8 cellular contexts compared by ENCODE assay signal in the genomic region with DNA sequence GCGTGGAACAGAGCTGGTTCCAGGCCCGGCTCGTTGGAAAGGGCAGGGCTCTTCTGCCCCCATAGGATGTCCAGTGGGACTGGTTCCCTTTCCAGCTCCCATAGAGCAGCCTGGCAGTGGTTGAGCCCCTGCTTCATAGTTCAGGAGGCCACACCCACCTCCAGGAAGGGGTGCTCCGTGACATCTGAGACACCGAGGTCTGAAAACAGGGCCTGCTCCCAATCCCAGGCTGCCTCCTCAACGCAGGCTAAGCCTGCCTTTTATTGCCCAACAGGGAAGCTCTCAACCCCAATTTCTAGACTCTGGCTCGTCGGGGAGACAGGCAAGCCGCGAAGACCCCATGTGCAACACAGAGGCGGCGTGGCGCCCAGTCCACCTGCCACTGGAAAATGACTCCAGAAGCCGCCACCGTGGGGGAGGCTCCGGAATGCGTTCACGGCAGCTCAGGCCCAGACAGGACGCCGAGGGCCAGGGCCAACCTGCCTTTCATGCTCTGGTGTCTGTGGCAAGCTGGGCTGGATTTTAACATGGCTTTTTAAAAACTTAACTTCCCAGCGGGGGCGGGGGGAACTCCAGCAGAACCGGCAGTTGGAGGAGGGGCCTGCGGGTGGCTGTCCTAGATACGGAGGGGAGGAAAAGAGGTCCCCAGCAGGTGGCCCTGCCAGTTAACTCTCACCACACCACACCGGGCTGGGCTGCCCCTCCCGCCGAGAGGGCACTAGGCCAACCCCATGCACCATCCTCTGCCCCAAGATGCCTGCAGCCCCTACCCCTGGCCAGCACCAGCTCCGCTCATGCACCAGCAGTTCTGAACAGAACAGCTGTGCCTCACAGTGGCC. TPM values are rescaled to one million over a fixed set of nuclear protein-coding genes. Genes with fewer than 3 reads are reported as not detected.
DNase-seq lines count a peak whose midpoint lies in the region; ATAC-seq and TF ChIP-seq lines count a peak whose summit lies in the region.

No MANE protein-coding gene starts in this region.

- H3K4me3 ChIP-seq in HEK293 (ENCODE audit: low read depth, low read length) = no peak overlapping the region

- peak; percentile 39 for TF ChIP-seq POLR2A in erythroblast (IDR thresholded peaks at IDR 0.05; ENCODE audit: low read length)

- H3K9me3 Mint-ChIP-seq in activated CD8-positive, alpha-beta T cell treated with anti-CD3 and anti-CD28 coated beads for 36 hours = no peaks in the 10 kb centered on the region

- no peaks in the 10 kb centered on the region for H3K9me3 ChIP-seq in HEK293 (ENCODE audit: control insufficient read depth, insufficient read depth, low read depth, low read length)

- H3K4me1 ChIP-seq in HEK293 (ENCODE audit: control insufficient read depth, insufficient read depth, low read length) = no peaks in the 10 kb centered on the region

- CTCF ChIA-PET in HEK293 (lab: Yijun Ruan, JAX) = interaction anchor here (2.1 kb wide), 1 partner anchor 38 kb away, joined by 5 read pairs; no protein-coding TSS in a partner anchor
- CTCF ChIA-PET in activated CD8-positive, alpha-beta T cell treated with anti-CD3 and anti-CD28 coated beads for 36 hours (lab: Charles Lee) = interaction anchor here (1.0 kb wide), 1 partner anchor 104 kb away, joined by 5 read pairs; a partner anchor contains a TSS

- POLR2A ChIA-PET in HEK293 (lab: Yijun Ruan, JAX) = no interaction called here
- POLR2A ChIA-PET in activated CD8-positive, alpha-beta T cell treated with anti-CD3 and anti-CD28 coated beads for 36 hours (lab: Charles Lee) = interaction anchor here (0.7 to 1.6 kb wide), 4 partner anchors 10 to 33 kb away, joined by 3 to 5 read pairs (median 4); no protein-coding TSS in a partner anchor

- peaks cover 36% of the 10 kb centered on the region for H3K36me3 Mint-ChIP-seq in activated CD8-positive, alpha-beta T cell treated with anti-CD3 and anti-CD28 coated beads for 36 hours (ENCODE audit: low read depth)

- H3K4me3 Mint-ChIP-seq in activated CD8-positive, alpha-beta T cell treated with anti-CD3 and anti-CD28 coated beads for 36 hours = peak overlapping the region; percentile 31

- H3K27ac ChIP-seq in HEK293 (ENCODE audit: extremely low read depth, low read depth, low read length) = no peak overlapping the region

- H3K36me3 ChIP-seq in HEK293 (ENCODE audit: control insufficient read depth in 2 of 2, insufficient read depth in 1 of 2, low read length in 2 of 2) = peaks cover 3 to 71% of the 10 kb centered on the region in 2 experiments; a peak in 2 of 3 replicates

- ATAC-seq in activated CD8-positive, alpha-beta T cell treated with anti-CD3 and anti-CD28 coated beads for 36 hours = peak; percentile 84
- ATAC-seq in GM18873 (IDR thresholded peaks at IDR 0.05; ENCODE audit: low FRiP score, unreplicated experiment) (no peak), omental fat pad (ENCODE audit: low FRiP score) (no peak)

- peak overlapping the region; percentile 78 for H3K27ac Mint-ChIP-seq in activated CD8-positive, alpha-beta T cell treated with anti-CD3 and anti-CD28 coated beads for 36 hours

- DNase-seq in activated CD8-positive, alpha-beta T cell treated with anti-CD3 and anti-CD28 coated beads for 36 hours = peak; percentile 84
- DNase-seq in erythroblast (lab: John Stamatoyannopoulos, UW) (peak; percentile 80 to 89), posterior vena cava (ENCODE audit: low spot score) (peak; percentile 83), mucosa of gallbladder (ENCODE audit: low spot score) (no peak), GOT3 (lab: John Stamatoyannopoulos, UW) (no peak), omental fat pad (ENCODE audit: low spot score) (no peak)

- H3K4me1 Mint-ChIP-seq in activated CD8-positive, alpha-beta T cell treated with anti-CD3 and anti-CD28 coated beads for 36 hours (ENCODE audit: low read depth) = peaks cover 20% of the 10 kb centered on the region

- intact Hi-C loops in activated CD8-positive, alpha-beta T cell treated with anti-CD3 and anti-CD28 coated beads for 36 hours (cut with micrococcal nuclease) = no loop called here
- intact Hi-C loops in posterior vena cava (cut with DNase I) = loop anchor here in 1 of 2 donors (10.0 kb wide), 2 partner anchors 441 to 541 kb away; no protein-coding TSS in a partner anchor

- TF ChIP-seq CTCF in HEK293 (tag by site-specific recombination; IDR thresholded peaks at IDR 0.05) = no peak
- no peak for TF ChIP-seq CTCF in activated CD8-positive, alpha-beta T cell treated with anti-CD3 and anti-CD28 coated beads for 36 hours (IDR thresholded peaks at IDR 0.05)
- no peak for TF ChIP-seq CTCF in omental fat pad (IDR thresholded peaks at IDR 0.05)

- H3K27me3 Mint-ChIP-seq in activated CD8-positive, alpha-beta T cell treated with anti-CD3 and anti-CD28 coated beads for 36 hours = no peaks in the 10 kb centered on the region

TF ChIP-seq in HEK293, 187 proteins besides CTCF, POLR2A, EP300 and RAD21 (continues in another document):
- TF ChIP-seq ZNF292 (tag by site-specific recombination; IDR thresholded peaks at IDR 0.05; ENCODE audit: borderline replicate concordance, low read depth) = no peak
- TF ChIP-seq, protein P1, sequence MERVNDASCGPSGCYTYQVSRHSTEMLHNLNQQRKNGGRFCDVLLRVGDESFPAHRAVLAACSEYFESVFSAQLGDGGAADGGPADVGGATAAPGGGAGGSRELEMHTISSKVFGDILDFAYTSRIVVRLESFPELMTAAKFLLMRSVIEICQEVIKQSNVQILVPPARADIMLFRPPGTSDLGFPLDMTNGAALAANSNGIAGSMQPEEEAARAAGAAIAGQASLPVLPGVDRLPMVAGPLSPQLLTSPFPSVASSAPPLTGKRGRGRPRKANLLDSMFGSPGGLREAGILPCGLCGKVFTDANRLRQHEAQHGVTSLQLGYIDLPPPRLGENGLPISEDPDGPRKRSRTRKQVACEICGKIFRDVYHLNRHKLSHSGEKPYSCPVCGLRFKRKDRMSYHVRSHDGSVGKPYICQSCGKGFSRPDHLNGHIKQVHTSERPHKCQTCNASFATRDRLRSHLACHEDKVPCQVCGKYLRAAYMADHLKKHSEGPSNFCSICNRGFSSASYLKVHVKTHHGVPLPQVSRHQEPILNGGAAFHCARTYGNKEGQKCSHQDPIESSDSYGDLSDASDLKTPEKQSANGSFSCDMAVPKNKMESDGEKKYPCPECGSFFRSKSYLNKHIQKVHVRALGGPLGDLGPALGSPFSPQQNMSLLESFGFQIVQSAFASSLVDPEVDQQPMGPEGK (tag by site-specific recombination; IDR thresholded peaks at IDR 0.05) = 0 out of 2 replicates have a peak, but pooled peaks have one; percentile 16
- no peak for TF ChIP-seq KLF16 (tag by site-specific recombination; IDR thresholded peaks at IDR 0.05)
- 0 out of 2 replicates have a peak, but pooled peaks have one; percentile 8 for TF ChIP-seq EGR2 (tag by site-specific recombination; IDR thresholded peaks at IDR 0.05; ENCODE audit: low read depth)
- TF ChIP-seq, protein P2, sequence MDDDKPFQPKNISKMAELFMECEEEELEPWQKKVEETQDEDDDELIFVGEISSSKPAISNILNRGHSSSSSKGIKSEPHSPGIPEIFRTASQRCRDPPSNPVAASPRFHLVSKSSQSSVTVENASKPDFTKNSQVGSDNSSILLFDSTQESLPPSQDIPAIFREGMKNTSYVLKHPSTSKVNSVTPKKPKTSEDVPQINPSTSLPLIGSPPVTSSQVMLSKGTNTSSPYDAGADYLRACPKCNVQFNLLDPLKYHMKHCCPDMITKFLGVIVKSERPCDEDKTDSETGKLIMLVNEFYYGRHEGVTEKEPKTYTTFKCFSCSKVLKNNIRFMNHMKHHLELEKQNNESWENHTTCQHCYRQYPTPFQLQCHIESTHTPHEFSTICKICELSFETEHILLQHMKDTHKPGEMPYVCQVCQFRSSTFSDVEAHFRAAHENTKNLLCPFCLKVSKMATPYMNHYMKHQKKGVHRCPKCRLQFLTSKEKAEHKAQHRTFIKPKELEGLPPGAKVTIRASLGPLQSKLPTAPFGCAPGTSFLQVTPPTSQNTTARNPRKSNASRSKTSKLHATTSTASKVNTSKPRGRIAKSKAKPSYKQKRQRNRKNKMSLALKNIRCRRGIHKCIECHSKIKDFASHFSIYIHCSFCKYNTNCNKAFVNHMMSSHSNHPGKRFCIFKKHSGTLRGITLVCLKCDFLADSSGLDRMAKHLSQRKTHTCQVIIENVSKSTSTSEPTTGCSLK (tag by site-specific recombination; IDR thresholded peaks at IDR 0.05) = no peak
- peak; percentile 39; the same call in 1 of the 2 replicates for TF ChIP-seq OSR2 (tag by site-specific recombination; IDR thresholded peaks at IDR 0.05)
- TF ChIP-seq BCL11A (tag by site-specific recombination; IDR thresholded peaks at IDR 0.05; ENCODE audit: low read depth) = no peak
- TF ChIP-seq ZEB2 (tag by site-specific recombination; IDR thresholded peaks at IDR 0.05) = no peak
- no peak for TF ChIP-seq ZNF221 (tag by site-specific recombination; IDR thresholded peaks at IDR 0.05; ENCODE audit: borderline replicate concordance)
- no peak for TF ChIP-seq ZNF660 (tag by site-specific recombination; IDR thresholded peaks at IDR 0.05)
- TF ChIP-seq, protein P3, sequence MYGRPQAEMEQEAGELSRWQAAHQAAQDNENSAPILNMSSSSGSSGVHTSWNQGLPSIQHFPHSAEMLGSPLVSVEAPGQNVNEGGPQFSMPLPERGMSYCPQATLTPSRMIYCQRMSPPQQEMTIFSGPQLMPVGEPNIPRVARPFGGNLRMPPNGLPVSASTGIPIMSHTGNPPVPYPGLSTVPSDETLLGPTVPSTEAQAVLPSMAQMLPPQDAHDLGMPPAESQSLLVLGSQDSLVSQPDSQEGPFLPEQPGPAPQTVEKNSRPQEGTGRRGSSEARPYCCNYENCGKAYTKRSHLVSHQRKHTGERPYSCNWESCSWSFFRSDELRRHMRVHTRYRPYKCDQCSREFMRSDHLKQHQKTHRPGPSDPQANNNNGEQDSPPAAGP (tag by site-specific recombination; IDR thresholded peaks at IDR 0.05) = no peak
- TF ChIP-seq ZFHX2 (tag by site-specific recombination; conservative IDR thresholded peaks at IDR 0.05) = 0 out of 2 replicates have a peak, but pooled peaks have one; percentile 5

RNA-seq across cellular contexts. Expression of a gene that starts 17.9 kb away (rescaled TPM):
- under 1 TPM; 0.38 to 0.50 TPM for total RNA-seq in activated CD8-positive, alpha-beta T cell treated with anti-CD3 and anti-CD28 coated beads for 36 hours
- total RNA-seq in posterior vena cava (under 1 TPM; 0.42 to 0.43 TPM), mucosa of gallbladder (0.20 TPM), omental fat pad (1 to 10 TPM in 3 of 4 donors, not detected in 1; 1.7 to 8.6 (median 1.8) TPM)

RNA-seq across cellular contexts. Expression of a gene that starts 36.9 kb away (rescaled TPM):
- total RNA-seq in activated CD8-positive, alpha-beta T cell treated with anti-CD3 and anti-CD28 coated beads for 36 hours = 10 to 100 TPM; 70.8 to 78.0 TPM
- total RNA-seq in posterior vena cava (10 to 100 TPM; 50.9 to 57.3 TPM), mucosa of gallbladder (127 TPM), omental fat pad (10 to 100 TPM; 32.0 to 77.9 (median 51.1) TPM)

RNA-seq across cellular contexts. Expression of a gene that starts 37.2 kb away (rescaled TPM):
- 100 to 1,000 TPM; 124 to 132 TPM for total RNA-seq in activated CD8-positive, alpha-beta T cell treated with anti-CD3 and anti-CD28 coated beads for 36 hours
- total RNA-seq in posterior vena cava = 10 to 100 TPM; 49.4 to 50.5 TPM
- 92.9 TPM for total RNA-seq in mucosa of gallbladder
- 100 to 1,000 TPM in 2 of 4 donors, 10 to 100 TPM in 2; 56.7 to 139 (median 86.9) TPM for total RNA-seq in omental fat pad

Comparison
In these comparisons a context has a peak if more than half of its experiments do, and no peak if none do; other contexts are left out.
1. DNase-seq: peak in activated CD8-positive, alpha-beta T cell treated with anti-CD3 and anti-CD28 coated beads for 36 hours (single experiment), erythroblast (2 of 2) and posterior vena cava (single experiment); none in mucosa of gallbladder (single experiment), GOT3 (single experiment) and omental fat pad (single experiment).